Comparison of ENCODE assay signal across 1 cellular context in the genomic region with DNA sequence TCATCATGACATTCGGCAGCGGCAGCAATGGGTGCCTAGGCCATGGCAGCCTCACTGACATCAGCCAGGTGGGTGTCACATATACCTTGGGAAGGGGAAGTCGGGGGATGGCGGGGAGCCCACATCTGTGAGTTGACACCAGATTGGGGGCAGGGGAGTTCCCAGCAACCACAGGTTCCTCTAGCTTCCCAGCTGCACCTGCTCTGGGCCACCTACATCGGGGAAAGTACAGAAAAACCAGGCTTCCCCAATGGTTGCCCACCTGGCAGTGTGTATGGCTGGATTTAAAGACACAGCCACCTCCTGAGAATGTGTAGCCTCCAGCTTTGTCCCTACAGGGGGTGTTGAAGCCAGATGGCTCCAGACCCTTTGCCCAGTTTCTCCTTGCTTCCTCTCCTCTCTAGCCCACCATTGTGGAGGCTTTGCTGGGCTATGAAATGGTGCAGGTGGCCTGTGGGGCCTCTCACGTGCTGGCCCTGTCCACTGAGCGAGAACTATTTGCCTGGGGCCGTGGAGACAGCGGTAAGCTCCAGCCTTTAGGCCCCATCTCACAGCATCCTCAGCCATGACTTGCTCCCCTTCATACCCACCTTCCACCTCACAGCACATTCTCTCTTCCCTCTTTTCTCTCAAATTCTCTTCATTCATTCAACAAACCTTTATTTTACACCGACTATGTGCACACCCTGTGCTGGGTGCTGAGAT.
A peak's percentile ranks its signal among the peaks of the same experiment; 100 is the strongest.
TF ChIP-seq lines count a peak whose summit lies in the region.

No MANE protein-coding gene starts in this region.

TF ChIP-seq in GM12878, 131 proteins besides CTCF, POLR2A, EP300 and RAD21 (continued from another document and continues in another):
- TF ChIP-seq, protein P1, sequence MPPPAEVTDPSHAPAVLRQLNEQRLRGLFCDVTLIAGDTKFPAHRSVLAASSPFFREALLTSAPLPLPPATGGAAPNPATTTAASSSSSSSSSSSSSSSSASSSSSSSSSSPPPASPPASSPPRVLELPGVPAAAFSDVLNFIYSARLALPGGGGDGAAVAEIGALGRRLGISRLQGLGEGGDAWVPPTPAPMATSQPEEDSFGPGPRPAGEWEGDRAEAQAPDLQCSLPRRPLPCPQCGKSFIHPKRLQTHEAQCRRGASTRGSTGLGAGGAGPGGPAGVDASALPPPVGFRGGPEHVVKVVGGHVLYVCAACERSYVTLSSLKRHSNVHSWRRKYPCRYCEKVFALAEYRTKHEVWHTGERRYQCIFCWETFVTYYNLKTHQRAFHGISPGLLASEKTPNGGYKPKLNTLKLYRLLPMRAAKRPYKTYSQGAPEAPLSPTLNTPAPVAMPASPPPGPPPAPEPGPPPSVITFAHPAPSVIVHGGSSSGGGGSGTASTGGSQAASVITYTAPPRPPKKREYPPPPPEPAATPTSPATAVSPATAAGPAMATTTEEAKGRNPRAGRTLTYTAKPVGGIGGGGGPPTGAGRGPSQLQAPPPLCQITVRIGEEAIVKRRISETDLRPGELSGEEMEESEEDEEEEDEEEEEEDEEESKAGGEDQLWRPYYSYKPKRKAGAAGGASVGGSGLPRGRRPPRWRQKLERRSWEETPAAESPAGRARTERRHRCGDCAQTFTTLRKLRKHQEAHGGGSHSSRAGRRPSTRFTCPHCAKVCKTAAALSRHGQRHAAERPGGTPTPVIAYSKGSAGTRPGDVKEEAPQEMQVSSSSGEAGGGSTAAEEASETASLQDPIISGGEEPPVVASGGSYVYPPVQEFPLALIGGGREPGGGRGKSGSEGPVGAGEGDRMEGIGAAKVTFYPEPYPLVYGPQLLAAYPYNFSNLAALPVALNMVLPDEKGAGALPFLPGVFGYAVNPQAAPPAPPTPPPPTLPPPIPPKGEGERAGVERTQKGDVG (CRISPR knock-in tag; IDR thresholded peaks at IDR 0.05), result no peak
- no peak for TF ChIP-seq SUZ12 (IDR thresholded peaks at IDR 0.05; ENCODE audit: unreplicated experiment)
- no peak for TF ChIP-seq PML (IDR thresholded peaks at IDR 0.05; ENCODE audit: low read length)
- TF ChIP-seq BCL11A (IDR thresholded peaks at IDR 0.05; ENCODE audit: low read depth, low read length), result peak; percentile 73
- no peak for TF ChIP-seq STAT1 (conservative IDR thresholded peaks at IDR 0.05)
- TF ChIP-seq, protein P2, sequence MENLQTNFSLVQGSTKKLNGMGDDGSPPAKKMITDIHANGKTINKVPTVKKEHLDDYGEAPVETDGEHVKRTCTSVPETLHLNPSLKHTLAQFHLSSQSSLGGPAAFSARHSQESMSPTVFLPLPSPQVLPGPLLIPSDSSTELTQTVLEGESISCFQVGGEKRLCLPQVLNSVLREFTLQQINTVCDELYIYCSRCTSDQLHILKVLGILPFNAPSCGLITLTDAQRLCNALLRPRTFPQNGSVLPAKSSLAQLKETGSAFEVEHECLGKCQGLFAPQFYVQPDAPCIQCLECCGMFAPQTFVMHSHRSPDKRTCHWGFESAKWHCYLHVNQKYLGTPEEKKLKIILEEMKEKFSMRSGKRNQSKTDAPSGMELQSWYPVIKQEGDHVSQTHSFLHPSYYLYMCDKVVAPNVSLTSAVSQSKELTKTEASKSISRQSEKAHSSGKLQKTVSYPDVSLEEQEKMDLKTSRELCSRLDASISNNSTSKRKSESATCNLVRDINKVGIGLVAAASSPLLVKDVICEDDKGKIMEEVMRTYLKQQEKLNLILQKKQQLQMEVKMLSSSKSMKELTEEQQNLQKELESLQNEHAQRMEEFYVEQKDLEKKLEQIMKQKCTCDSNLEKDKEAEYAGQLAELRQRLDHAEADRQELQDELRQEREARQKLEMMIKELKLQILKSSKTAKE (IDR thresholded peaks at IDR 0.05; ENCODE audit: low read depth, poor library complexity, severe bottlenecking), result no peak
- TF ChIP-seq ZNF274 (IDR thresholded peaks at IDR 0.05; ENCODE audit: insufficient read depth, insufficient read length), result no peak
- TF ChIP-seq, protein P3, sequence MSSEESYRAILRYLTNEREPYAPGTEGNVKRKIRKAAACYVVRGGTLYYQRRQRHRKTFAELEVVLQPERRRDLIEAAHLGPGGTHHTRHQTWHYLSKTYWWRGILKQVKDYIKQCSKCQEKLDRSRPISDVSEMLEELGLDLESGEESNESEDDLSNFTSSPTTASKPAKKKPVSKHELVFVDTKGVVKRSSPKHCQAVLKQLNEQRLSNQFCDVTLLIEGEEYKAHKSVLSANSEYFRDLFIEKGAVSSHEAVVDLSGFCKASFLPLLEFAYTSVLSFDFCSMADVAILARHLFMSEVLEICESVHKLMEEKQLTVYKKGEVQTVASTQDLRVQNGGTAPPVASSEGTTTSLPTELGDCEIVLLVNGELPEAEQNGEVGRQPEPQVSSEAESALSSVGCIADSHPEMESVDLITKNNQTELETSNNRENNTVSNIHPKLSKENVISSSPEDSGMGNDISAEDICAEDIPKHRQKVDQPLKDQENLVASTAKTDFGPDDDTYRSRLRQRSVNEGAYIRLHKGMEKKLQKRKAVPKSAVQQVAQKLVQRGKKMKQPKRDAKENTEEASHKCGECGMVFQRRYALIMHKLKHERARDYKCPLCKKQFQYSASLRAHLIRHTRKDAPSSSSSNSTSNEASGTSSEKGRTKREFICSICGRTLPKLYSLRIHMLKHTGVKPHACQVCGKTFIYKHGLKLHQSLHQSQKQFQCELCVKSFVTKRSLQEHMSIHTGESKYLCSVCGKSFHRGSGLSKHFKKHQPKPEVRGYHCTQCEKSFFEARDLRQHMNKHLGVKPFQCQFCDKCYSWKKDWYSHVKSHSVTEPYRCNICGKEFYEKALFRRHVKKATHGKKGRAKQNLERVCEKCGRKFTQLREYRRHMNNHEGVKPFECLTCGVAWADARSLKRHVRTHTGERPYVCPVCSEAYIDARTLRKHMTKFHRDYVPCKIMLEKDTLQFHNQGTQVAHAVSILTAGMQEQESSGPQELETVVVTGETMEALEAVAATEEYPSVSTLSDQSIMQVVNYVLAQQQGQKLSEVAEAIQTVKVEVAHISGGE (CRISPR knock-in tag; IDR thresholded peaks at IDR 0.05), result no peak
- no peak for TF ChIP-seq HDGF (IDR thresholded peaks at IDR 0.05)
- 0 out of 2 replicates have a peak, but pooled peaks have one; percentile 13 for TF ChIP-seq IRF4 (IDR thresholded peaks at IDR 0.05; ENCODE audit: low read depth, low read length)
- TF ChIP-seq HDAC6 (IDR thresholded peaks at IDR 0.05; ENCODE audit: unreplicated experiment), result no peak
- TF ChIP-seq CHD1 (IDR thresholded peaks at IDR 0.05; ENCODE audit: low read depth, low read length), result no peak
- TF ChIP-seq ZNF687 (IDR thresholded peaks at IDR 0.05), result no peak
- TF ChIP-seq ZZZ3 (IDR thresholded peaks at IDR 0.05; ENCODE audit: control insufficient read depth, insufficient read length, low read depth), result no peak
- no peak; the same call in 1 of the 2 replicates for TF ChIP-seq MAX (IDR thresholded peaks at IDR 0.05; ENCODE audit: low read depth, low read length)
- peak; percentile 71 for TF ChIP-seq ZBED1 (IDR thresholded peaks at IDR 0.05; ENCODE audit: borderline replicate concordance)
- peak; percentile 43 for TF ChIP-seq JUNB (IDR thresholded peaks at IDR 0.05)
- no peak for TF ChIP-seq POU2F2 (IDR thresholded peaks at IDR 0.05; ENCODE audit: borderline replicate concordance, low read depth, low read length)
- TF ChIP-seq GABPA (IDR thresholded peaks at IDR 0.05; ENCODE audit: low read depth), result no peak
- no peak for TF ChIP-seq MYB (IDR thresholded peaks at IDR 0.05; ENCODE audit: borderline replicate concordance, low read depth, low read length)
- TF ChIP-seq MEF2A (IDR thresholded peaks at IDR 0.05; ENCODE audit: insufficient read depth, low read depth, low read length), result peak; percentile 74; the same call in 1 of the 2 replicates
- no peak for TF ChIP-seq NFXL1 (IDR thresholded peaks at IDR 0.05; ENCODE audit: borderline replicate concordance)
- no peak for TF ChIP-seq SUPT20H (IDR thresholded peaks at IDR 0.05; ENCODE audit: borderline replicate concordance, control insufficient read depth, low read depth, low read length)
- no peak for TF ChIP-seq SREBF2 (IDR thresholded peaks at IDR 0.05; ENCODE audit: low read length)
- TF ChIP-seq FOS (IDR thresholded peaks at IDR 0.05; ENCODE audit: borderline replicate concordance, extremely low read depth, insufficient read length), result no peak
- TF ChIP-seq MEF2B (IDR thresholded peaks at IDR 0.05; ENCODE audit: partially characterized antibody, poor library complexity, severe bottlenecking), result peak; percentile 18
- TF ChIP-seq NR2F1 (conservative IDR thresholded peaks at IDR 0.05), result no peak
- no peak for TF ChIP-seq RBBP5 (conservative IDR thresholded peaks at IDR 0.05)
- TF ChIP-seq NR2C2 (IDR thresholded peaks at IDR 0.05; ENCODE audit: borderline replicate concordance, control insufficient read depth, insufficient read length, low read depth), result no peak
- no peak for TF ChIP-seq CHD4 (IDR thresholded peaks at IDR 0.05)
- no peak for TF ChIP-seq POLR2AphosphoS2 (IDR thresholded peaks at IDR 0.05; ENCODE audit: low read depth, low read length)
- TF ChIP-seq FOXK2 (IDR thresholded peaks at IDR 0.05), result no peak
- no peak for TF ChIP-seq RFX5 (IDR thresholded peaks at IDR 0.05; ENCODE audit: low read depth, low read length)
- TF ChIP-seq YBX1 (IDR thresholded peaks at IDR 0.05), result no peak
- TF ChIP-seq CEBPB (IDR thresholded peaks at IDR 0.05; ENCODE audit: borderline replicate concordance in 1 of 2, low read depth in 2 of 2, low read length in 2 of 2), result no peak
- TF ChIP-seq YY1 (IDR thresholded peaks at IDR 0.05; ENCODE audit: low read depth, low read length), result peak; percentile 70
- TF ChIP-seq NBN (IDR thresholded peaks at IDR 0.05), result peak; percentile 28; the same call in 1 of the 2 replicates
- no peak for TF ChIP-seq TARDBP (IDR thresholded peaks at IDR 0.05; ENCODE audit: borderline replicate concordance)
- TF ChIP-seq PBX3 (IDR thresholded peaks at IDR 0.05; ENCODE audit: insufficient replicate concordance, low read depth, low read length), result no peak
- TF ChIP-seq RAD51 (IDR thresholded peaks at IDR 0.05), result no peak
- TF ChIP-seq WRNIP1 (IDR thresholded peaks at IDR 0.05; ENCODE audit: borderline replicate concordance, low read depth, low read length), result no peak
- no peak for TF ChIP-seq SREBF1 (IDR thresholded peaks at IDR 0.05; ENCODE audit: low read length)
- no peak for TF ChIP-seq MYC (IDR thresholded peaks at IDR 0.05; ENCODE audit: insufficient read depth, insufficient read length, insufficient replicate concordance, low read length, severe bottlenecking)
- no peak for TF ChIP-seq BACH1 (IDR thresholded peaks at IDR 0.05; ENCODE audit: borderline replicate concordance)
- TF ChIP-seq, protein P4, sequence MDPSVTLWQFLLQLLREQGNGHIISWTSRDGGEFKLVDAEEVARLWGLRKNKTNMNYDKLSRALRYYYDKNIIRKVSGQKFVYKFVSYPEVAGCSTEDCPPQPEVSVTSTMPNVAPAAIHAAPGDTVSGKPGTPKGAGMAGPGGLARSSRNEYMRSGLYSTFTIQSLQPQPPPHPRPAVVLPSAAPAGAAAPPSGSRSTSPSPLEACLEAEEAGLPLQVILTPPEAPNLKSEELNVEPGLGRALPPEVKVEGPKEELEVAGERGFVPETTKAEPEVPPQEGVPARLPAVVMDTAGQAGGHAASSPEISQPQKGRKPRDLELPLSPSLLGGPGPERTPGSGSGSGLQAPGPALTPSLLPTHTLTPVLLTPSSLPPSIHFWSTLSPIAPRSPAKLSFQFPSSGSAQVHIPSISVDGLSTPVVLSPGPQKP (IDR thresholded peaks at IDR 0.05; ENCODE audit: low read depth, low read length), result no peak
